Comparison of ENCODE assay signal across 27 cellular contexts in the genomic region with DNA sequence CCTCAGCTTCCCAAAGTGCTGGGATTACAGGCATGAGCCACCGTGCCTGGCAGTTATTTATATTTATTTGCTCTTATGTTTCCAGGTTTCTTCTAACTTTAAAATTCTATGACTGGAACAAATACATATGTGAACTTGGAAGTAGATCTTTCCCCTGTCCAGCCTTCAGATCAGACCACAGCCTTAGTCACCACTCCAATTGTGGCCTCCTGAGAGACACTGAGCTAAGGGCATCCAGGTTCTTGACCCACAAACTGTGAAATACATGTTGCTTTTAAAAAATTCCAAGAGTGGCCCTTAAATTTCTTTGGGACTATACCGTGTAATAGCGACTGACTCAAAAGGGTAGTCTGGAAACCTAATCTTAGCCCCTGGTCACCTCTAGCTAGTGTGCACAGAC. TPM values are rescaled to one million over a fixed set of nuclear protein-coding genes. Genes with fewer than 3 reads are reported as not detected.
DNase-seq lines count a peak whose midpoint lies in the region; ATAC-seq, FAIRE-seq and TF ChIP-seq lines count a peak whose summit lies in the region.
"Had no signal": no experiment of that assay in that cellular context is flagged by ENCODE, and none has a peak within 500 bp of the region (broad histone marks: within the 10 kb centered on the region; RNA-seq: fewer than 3 reads in every experiment).

No MANE protein-coding gene starts in this region.

- BruUV-seq in Calu3 (replicated peaks; lab: Mats Ljungman, UMichigan), result no TSS peak
- no TSS peak for BruUV-seq in IMR-90 (replicated peaks; lab: Mats Ljungman, UMichigan)
- BruUV-seq in endothelial cell of umbilical vein (replicated peaks; lab: Mats Ljungman, UMichigan), result no TSS peak

- no peak overlapping the region; the same call in 1 of the 2 replicates for H3K4me2 ChIP-seq in IMR-90 (ENCODE audit: low read depth, low read length)
- H3K4me2 ChIP-seq in endothelial cell of umbilical vein (ENCODE audit: insufficient read depth, low read length), result peak overlapping the region; percentile 83

- no peak overlapping the region; the same call in 1 of the 2 replicates for H4K91ac ChIP-seq in IMR-90 (ENCODE audit: insufficient read depth, low read depth, low read length)

- no CpG with 5 or more reads among the region's 3 CpGs for WGBS in IMR-90 (ENCODE audit: extremely low coverage in 2 of 2, insufficient read length in 1 of 2), 2 experiments

- H4K8ac ChIP-seq in IMR-90 (ENCODE audit: low read depth in 2 of 2, low read length in 2 of 2), result no peak overlapping the region; a peak in 1 of 4 replicates

- TF ChIP-seq POLR2A in IMR-90 (IDR thresholded peaks at IDR 0.05; ENCODE audit: low read depth, low read length), result no peak
- TF ChIP-seq POLR2A in endothelial cell of umbilical vein (IDR thresholded peaks at IDR 0.05; ENCODE audit: low read depth, low read length), result no peak

- H3K9me1 ChIP-seq in IMR-90 (ENCODE audit: insufficient read depth, low read length) (no peaks in the 10 kb centered on the region), endothelial cell of umbilical vein (replicated peaks; ENCODE audit: control insufficient read depth, extremely low read depth, insufficient read depth, low read length) (no peaks in the 10 kb centered on the region)

- H2BK15ac ChIP-seq in IMR-90 (ENCODE audit: low read depth, low read length), result 0 out of 3 replicates have a peak overlapping the region, but pooled peaks have one; percentile 22

- H3K4me3 ChIP-seq in IMR-90 (ENCODE audit: insufficient read depth, low read depth, low read length) (no peak overlapping the region), endothelial cell of umbilical vein (replicated peaks in 1 of 3; ENCODE audit: insufficient read depth in 1 of 3, low read depth in 1 of 3, low read length in 3 of 3) (no peak overlapping the region)

- dilution Hi-C loops in IMR-90 (cut with HindIII; ENCODE audit: low sequenced_read_pairs, unreplicated experiment), result no loop called here
- dilution Hi-C loops in endothelial cell of umbilical vein (cut with MboI; ENCODE audit: extremely low pct_ligation_motif_present, low sequenced_read_pairs), result no loop called here

- in situ Hi-C loops in IMR-90 (cut with MboI; ENCODE audit: low sequenced_read_pairs), result no loop called here

- no peak for ATAC-seq in IMR-90 (ENCODE audit: low read depth)
- no peak for ATAC-seq in T-cell (replicated peaks in 1 of 4)
- ATAC-seq: activated naive CD4-positive, alpha-beta T cell treated with anti-CD3 and anti-CD28 coated beads, Interleukin-2, amount 50 U/mL, for 72 hours; activated T-cell treated with anti-CD3 and anti-CD28 coated beads, Interleukin-2, amount 50 U/mL, for 72 hours had no signal

- intact Hi-C loops in Calu3 (cut with micrococcal nuclease; ENCODE audit: unreplicated experiment), result loop anchor here (5.0 kb wide), 1 partner anchor 153 kb away; a partner anchor contains a TSS
- intact Hi-C loops in IMR-90 (cut with micrococcal nuclease), result loop anchor here (5.0 kb wide), 1 partner anchor 148 kb away; no protein-coding TSS in a partner anchor
- intact Hi-C loops in endothelial cell of umbilical vein (cut with micrococcal nuclease), result loop anchor here (2.0 to 5.0 kb wide), 2 partner anchors 152 to 236 kb away; no protein-coding TSS in a partner anchor

- peaks cover 38% of the 10 kb centered on the region for H3K36me3 Mint-ChIP-seq in Calu3 (ENCODE audit: insufficient read depth, unreplicated experiment)
- H3K36me3 Mint-ChIP-seq in nephron (ENCODE audit: low read depth), result no peaks in the 10 kb centered on the region
- H3K36me3 Mint-ChIP-seq in T-cell, result no peaks in the 10 kb centered on the region
- H3K36me3 Mint-ChIP-seq: CD4-positive, CD25-positive, alpha-beta regulatory T cell; neural progenitor cell had no signal

- no peaks in the 10 kb centered on the region for H3K9me3 Mint-ChIP-seq in Calu3 (ENCODE audit: low read depth, unreplicated experiment)
- H3K9me3 Mint-ChIP-seq in nephron, result no peaks in the 10 kb centered on the region
- H3K9me3 Mint-ChIP-seq in T-cell, result no peaks in the 10 kb centered on the region
- H3K9me3 Mint-ChIP-seq: activated CD4-positive, alpha-beta T cell treated with anti-CD3 and anti-CD28 coated beads, Interleukin-2, amount 10 ng/mL, durations not matched to agents 24 days and 14 days; activated naive CD4-positive, alpha-beta T cell treated with anti-CD3 and anti-CD28 coated beads, Interleukin-2, amount 50 U/mL, for 72 hours; activated T-cell treated with anti-CD3 and anti-CD28 coated beads, Interleukin-2, amount 50 U/mL, for 72 hours; central memory CD8-positive, alpha-beta T cell; neural progenitor cell; stimulated activated naive CD8-positive, alpha-beta T cell treated with anti-CD3 and anti-CD28 coated beads, Interleukin-15, Interleukin-2, amounts not matched to agents 100 ng/mL and 50 ng/mL, for 24 hours had no signal

- H4K20me1 ChIP-seq in IMR-90 (ENCODE audit: insufficient read depth, low read length) (no peaks in the 10 kb centered on the region), endothelial cell of umbilical vein (replicated peaks; ENCODE audit: control insufficient read depth, extremely low read depth, insufficient read depth, low read length) (no peaks in the 10 kb centered on the region)

- H2BK120ac ChIP-seq in IMR-90 (ENCODE audit: low read depth, low read length), result peak overlapping the region; percentile 1; the same call in 1 of the 2 replicates

- peak overlapping the region; percentile 48 for H2AK5ac ChIP-seq in IMR-90 (ENCODE audit: low read depth, low read length)

- peak overlapping the region; percentile 70 for H2BK5ac ChIP-seq in IMR-90 (ENCODE audit: low read depth, low read length, poor library complexity, severe bottlenecking)

- H3K27ac ChIP-seq in IMR-90 (ENCODE audit: insufficient read depth, low read length) (no peak overlapping the region), endothelial cell of umbilical vein (ENCODE audit: insufficient read depth, low read depth, low read length) (peak overlapping the region; percentile 91)
- H3K27ac ChIP-seq: dorsolateral prefrontal cortex, neural progenitor cell, tibial artery, WERI-Rb-1 had no signal

- no peak for FAIRE-seq in endothelial cell of umbilical vein (lab: Jason Lieb, UNC)
- FAIRE-seq: frontal cortex, G401.6 had no signal

- no peak overlapping the region for H2AK9ac ChIP-seq in IMR-90 (replicated peaks; ENCODE audit: low read depth, low read length, poor library complexity)

- TF ChIP-seq RAD21 in IMR-90 (IDR thresholded peaks at IDR 0.05; ENCODE audit: low read length), result no peak

- H3K9ac ChIP-seq in IMR-90 (ENCODE audit: low read depth, low read length) (no peak overlapping the region), endothelial cell of umbilical vein (replicated peaks; ENCODE audit: extremely low read depth, insufficient read depth, low read length) (peak overlapping the region; percentile 94)
- H3K9ac ChIP-seq: neural progenitor cell had no signal

- H3K9me3 ChIP-seq in IMR-90 (ENCODE audit: control insufficient read depth, insufficient read depth, low read length) (no peaks in the 10 kb centered on the region), endothelial cell of umbilical vein (replicated peaks; ENCODE audit: control insufficient read depth, insufficient read depth, low read length) (no peaks in the 10 kb centered on the region)
- H3K9me3 ChIP-seq: tibial artery had no signal

- TF ChIP-seq CTCF in Calu3 (IDR thresholded peaks at IDR 0.05; ENCODE audit: unreplicated experiment) (no peak), IMR-90 (conservative IDR thresholded peaks at IDR 0.05; ENCODE audit: low read depth, low read length) (no peak), endothelial cell of umbilical vein (IDR thresholded peaks at IDR 0.05; ENCODE audit: extremely low read depth in 1 of 2, insufficient read depth in 1 of 2, low read depth in 1 of 2, low read length in 2 of 2) (no peak), nephron (IDR thresholded peaks at IDR 0.05; ENCODE audit: unreplicated experiment in 3 of 3) (no peak)

- peak overlapping the region; percentile 94 for H3K27ac Mint-ChIP-seq in Calu3 (ENCODE audit: unreplicated experiment)
- H3K27ac Mint-ChIP-seq in nephron, result no peak overlapping the region
- no peak overlapping the region for H3K27ac Mint-ChIP-seq in T-cell
- H3K27ac Mint-ChIP-seq: activated CD4-positive, alpha-beta T cell treated with anti-CD3 and anti-CD28 coated beads, Interleukin-2, amount 10 ng/mL, durations not matched to agents 24 days and 14 days; activated naive CD4-positive, alpha-beta T cell treated with anti-CD3 and anti-CD28 coated beads, Interleukin-2, amount 50 U/mL, for 72 hours; activated T-cell treated with anti-CD3 and anti-CD28 coated beads, Interleukin-2, amount 50 U/mL, for 72 hours; CD4-positive, CD25-positive, alpha-beta regulatory T cell; neural progenitor cell had no signal

- no peak overlapping the region for H3K14ac ChIP-seq in IMR-90 (replicated peaks; ENCODE audit: low read depth, low read length)

- peaks cover 27% of the 10 kb centered on the region for H3K4me1 Mint-ChIP-seq in Calu3 (ENCODE audit: low read depth, unreplicated experiment)
- H3K4me1 Mint-ChIP-seq in nephron, result peaks cover 10% of the 10 kb centered on the region
- peaks cover 0 to 17% (median 10%) of the 10 kb centered on the region in 3 donors for H3K4me1 Mint-ChIP-seq in T-cell
- H3K4me1 Mint-ChIP-seq: central memory CD8-positive, alpha-beta T cell had no signal

- H2AFZ ChIP-seq in IMR-90 (replicated peaks; ENCODE audit: low read length, poor library complexity), result no peak overlapping the region
- H2AFZ ChIP-seq in endothelial cell of umbilical vein (ENCODE audit: low read depth, low read length), result no peak overlapping the region

- peaks cover 11 to 18% of the 10 kb centered on the region in 2 experiments; a peak in 3 of 4 replicates for H3K79me1 ChIP-seq in IMR-90 (ENCODE audit: low read depth in 1 of 2, low read length in 2 of 2)

- no peak overlapping the region for H4K5ac ChIP-seq in IMR-90 (ENCODE audit: low read depth, low read length)

- POLR2A ChIA-PET in IMR-90 (lab: Charles Lee; ENCODE audit: unreplicated experiment), result no interaction called here
- POLR2A ChIA-PET in endothelial cell of umbilical vein (lab: Charles Lee), result interaction anchor here (0.8 to 1.5 kb wide), 3 partner anchors 31 to 77 kb away, joined by 5 to 8 read pairs (median 7); no protein-coding TSS in a partner anchor
- POLR2A ChIA-PET in T-cell (lab: Charles Lee), result interaction anchor here (0.7 kb wide), 2 partner anchors 23 to 1494 kb away, joined by 5 read pairs; no protein-coding TSS in a partner anchor

- CTCF ChIA-PET in Calu3 (lab: Charles Lee), result interaction anchor here (1.2 to 1.6 kb wide), 3 partner anchors 13 to 68 kb away, joined by 3 to 8 read pairs (median 4); no protein-coding TSS in a partner anchor
- CTCF ChIA-PET in IMR-90 (lab: Yijun Ruan, JAX), result no interaction called here
- CTCF ChIA-PET in endothelial cell of umbilical vein (lab: Charles Lee), result interaction anchor here (0.9 to 5.0 kb wide), 10 partner anchors 9 to 154 kb away, joined by 3 to 45 read pairs (median 9); a partner anchor contains a TSS
- CTCF ChIA-PET in T-cell (lab: Charles Lee), result interaction anchor here in 1 of 2 donors (0.7 kb wide), 1 partner anchor 21 kb away, joined by 3 read pairs; no protein-coding TSS in a partner anchor

- H3K36me3 ChIP-seq in IMR-90 (ENCODE audit: control insufficient read depth, insufficient read depth, low read length) (no peaks in the 10 kb centered on the region), endothelial cell of umbilical vein (ENCODE audit: control insufficient read depth in 2 of 2, extremely low read depth in 1 of 2, insufficient read depth in 2 of 2, low read length in 2 of 2) (no peaks in the 10 kb centered on the region)
- H3K36me3 ChIP-seq: neural progenitor cell, tibial artery, WERI-Rb-1 had no signal

- no peak for DNase-seq in Calu3
- DNase-seq in IMR-90, result no peak
- no peak for DNase-seq in endothelial cell of umbilical vein (ENCODE audit: low read depth, low spot score)
- DNase-seq in kidney glomerular epithelial cell (lab: John Stamatoyannopoulos, UW), result no peak
- no peak for DNase-seq in T-cell
- no peak for DNase-seq in SW 1271 (lab: John Stamatoyannopoulos, UW)
- no peak for DNase-seq in dedifferentiated amniotic fluid mesenchymal stem cell (ENCODE audit: extremely low spot score)
- DNase-seq: activated CD4-positive, alpha-beta T cell treated with anti-CD3 and anti-CD28 coated beads, Interleukin-2, amount 10 ng/mL, durations not matched to agents 24 days and 14 days; activated T-cell treated with anti-CD3 and anti-CD28 coated beads, Interleukin-2, amount 50 U/mL, for 72 hours; CD4-positive, CD25-positive, alpha-beta regulatory T cell; DMS 273 treated with DMSO at 0.1 percent for 48 hours; dorsolateral prefrontal cortex; hypothalamus; NCI-H1092 treated with DMSO at 0.1 percent for 48 hours; NCI-H187 treated with DMSO at 0.1 percent for 48 hours; NCI-H526 treated with DMSO at 0.1 percent for 48 hours; stimulated activated CD4-positive, alpha-beta T cell treated with anti-CD3 and anti-CD28 coated beads, Interleukin-15, amount 100 ng/mL, for 24 hours; T-helper 9 cell; tibial artery; WERI-Rb-1 had no signal

- no peak overlapping the region for H3K18ac ChIP-seq in IMR-90 (ENCODE audit: low read depth, low read length)

- H3K23ac ChIP-seq in IMR-90 (ENCODE audit: low read depth, low read length), result no peak overlapping the region

- peak overlapping the region; percentile 94 for H3K4me3 Mint-ChIP-seq in Calu3 (ENCODE audit: low read depth, unreplicated experiment)
- H3K4me3 Mint-ChIP-seq in nephron, result peak overlapping the region in 2 of 3 experiments; percentile 6 to 92
- peak overlapping the region in 1 of 3 donors; percentile 86 for H3K4me3 Mint-ChIP-seq in T-cell
- H3K4me3 Mint-ChIP-seq: central memory CD8-positive, alpha-beta T cell had no signal

- no peak overlapping the region for H3K56ac ChIP-seq in IMR-90 (ENCODE audit: extremely low read depth, insufficient read depth, low read length)

- peak overlapping the region; percentile 19; the same call in 1 of the 2 replicates for H3K4ac ChIP-seq in IMR-90 (ENCODE audit: low read depth, low read length)

- H2BK20ac ChIP-seq in IMR-90 (ENCODE audit: low read depth, low read length), result no peak overlapping the region; the same call in 1 of the 2 replicates

- H3K27me3 ChIP-seq in IMR-90 (ENCODE audit: control insufficient read depth, insufficient read depth, low read length), result no peaks in the 10 kb centered on the region
- H3K27me3 ChIP-seq in endothelial cell of umbilical vein (ENCODE audit: control insufficient read depth in 2 of 2, insufficient read depth in 2 of 2, low read length in 2 of 2), result no peaks in the 10 kb centered on the region

- H3K27me3 Mint-ChIP-seq in Calu3 (ENCODE audit: unreplicated experiment) (no peaks in the 10 kb centered on the region), nephron (ENCODE audit: low read depth) (peaks cover 29% of the 10 kb centered on the region), T-cell (peaks cover 10 to 21% of the 10 kb centered on the region in 2 donors)

- H3K4me1 ChIP-seq in IMR-90 (ENCODE audit: control insufficient read depth, insufficient read depth, low read length) (peaks cover 3% of the 10 kb centered on the region; the same call in 1 of the 2 replicates), endothelial cell of umbilical vein (ENCODE audit: control insufficient read depth, extremely low read depth, insufficient read depth, low read length) (peaks cover 26% of the 10 kb centered on the region)
- H3K4me1 ChIP-seq: neural progenitor cell had no signal

- H3K79me2 ChIP-seq in endothelial cell of umbilical vein (ENCODE audit: control insufficient read depth, insufficient read depth, low read length), result peaks cover 36% of the 10 kb centered on the region

RNA-seq across cellular contexts. Expression of a gene that starts 1.5 kb away (rescaled TPM):
- total RNA-seq in Calu3 (2022), result 84.6 and 109 TPM in 2 replicates
- total RNA-seq in IMR-90 (2012; rRNA removed), result 20.3 and 22.5 TPM in 2 replicates
- 8.1 and 10.0 TPM in 2 replicates for polyA plus RNA-seq in IMR-90 (2012; rRNA removed)
- 2.0 and 2.2 TPM in 2 replicates for polyA plus RNA-seq in IMR-90 (2012; cell fraction: cytosol; rRNA removed)
- polyA plus RNA-seq in IMR-90 (2012; cell fraction: nucleus; rRNA removed; ENCODE audit: low replicate concordance), result 3.2 and 16.3 TPM in 2 replicates
- 99.3 and 113 TPM in 2 replicates for total RNA-seq in endothelial cell of umbilical vein
- polyA plus RNA-seq in endothelial cell of umbilical vein, result 154 and 166 TPM in 2 replicates
- polyA plus RNA-seq in endothelial cell of umbilical vein (2011; cell fraction: cytosol; rRNA removed), result 80.1 and 88.6 TPM in 2 replicates
- polyA plus RNA-seq in endothelial cell of umbilical vein (2011; cell fraction: nucleus; rRNA removed), result 280 and 349 TPM in 2 replicates
- polyA plus RNA-seq in endothelial cell of umbilical vein (2012), result 121 and 143 TPM in 2 replicates
- polyA minus RNA-seq in endothelial cell of umbilical vein, result 869 and 872 TPM in 2 replicates
- polyA minus RNA-seq in endothelial cell of umbilical vein (2011; cell fraction: cytosol; rRNA and poly(A)+ RNA removed), result 17.4 TPM
- polyA minus RNA-seq in endothelial cell of umbilical vein (2011; cell fraction: nucleus; rRNA and poly(A)+ RNA removed), result 1,050 and 1,471 TPM in 2 replicates
- total RNA-seq in T-cell, result under 1 TPM; 0.51 to 0.89 (median 0.61) TPM
- total RNA-seq: activated CD4-positive, alpha-beta T cell treated with anti-CD3 and anti-CD28 coated beads, Interleukin-2, amount 10 ng/mL, durations not matched to agents 24 days and 14 days had no signal
- polyA plus RNA-seq: CD4-positive, CD25-positive, alpha-beta regulatory T cell had no signal

Comparison
In these comparisons a context has a peak if more than half of its experiments do, and no peak if none do; other contexts are left out.
1. RNA of a gene that starts 1.5 kb away (total RNA-seq): 84.6 to 109 TPM in Calu3, 99.3 to 113 TPM in endothelial cell of umbilical vein and 20.3 to 22.5 TPM in IMR-90; 0.51 to 0.89 TPM in T-cell; every median in the first group is over 10 times any median in the second.